In the genomic region with DNA sequence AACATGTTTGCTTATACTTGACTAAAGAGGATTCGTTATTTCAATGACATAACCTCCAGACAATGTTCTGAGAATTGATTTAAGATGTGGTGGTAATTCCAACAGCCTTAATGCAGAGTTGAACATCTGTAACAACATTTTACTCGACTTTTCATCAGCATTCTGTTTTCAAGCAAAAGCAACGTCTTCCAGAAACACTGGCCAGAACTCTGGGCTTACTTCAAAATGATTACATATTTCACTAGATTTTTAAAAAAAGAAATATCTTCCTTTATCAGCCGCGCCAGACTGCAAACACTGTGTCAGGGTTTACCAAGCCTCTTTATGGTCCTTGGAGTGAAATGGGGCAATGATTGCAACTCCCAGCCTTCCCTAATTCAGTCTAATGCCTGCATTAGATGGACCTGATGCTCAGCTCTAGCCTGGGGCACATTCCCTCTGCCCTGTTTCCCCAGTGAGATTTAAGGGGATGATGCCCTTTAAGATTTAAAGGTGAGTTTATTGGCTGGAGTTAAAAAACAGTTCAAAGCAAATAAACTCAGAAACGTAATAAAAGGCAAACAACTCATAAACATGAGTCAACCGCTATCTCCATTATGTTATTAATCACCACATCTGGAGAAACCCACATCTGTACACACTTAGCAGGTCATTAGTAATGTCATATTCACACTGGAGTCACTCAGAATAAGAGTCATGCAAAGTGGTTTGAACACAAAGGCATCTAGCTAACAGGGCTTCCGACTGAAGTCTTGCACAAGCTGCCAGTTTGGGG, we compare ENCODE assay signal across 20 cellular contexts.
DNase-seq lines count a peak whose midpoint lies in the region; ATAC-seq, FAIRE-seq and TF ChIP-seq lines count a peak whose summit lies in the region.
"Had no signal": no experiment of that assay in that cellular context is flagged by ENCODE, and none has a peak within 500 bp of the region (broad histone marks: within the 10 kb centered on the region; RNA-seq: fewer than 3 reads in every experiment).

No MANE protein-coding gene starts in this region.

- ATAC-seq in left lung (peak; percentile 45), HG03139 (IDR thresholded peaks at IDR 0.05; ENCODE audit: unreplicated experiment) (no peak), natural killer cell (no peak)
- ATAC-seq: activated CD4-positive, alpha-beta T cell treated with anti-CD3 and anti-CD28 coated beads for 36 hours; activated naive CD4-positive, alpha-beta T cell treated with anti-CD3 and anti-CD28 coated beads, Interleukin-2, amount 50 U/mL, for 72 hours had no signal

- DNase-seq in A172 (ENCODE audit: low spot score) (peak; percentile 10), astrocyte (ENCODE audit: low read depth) (peak; percentile 23), left lung (no peak), GM19239 (ENCODE audit: insufficient read length, low spot score) (no peak), natural killer cell (no peak), Peyer's patch (no peak)
- DNase-seq: activated CD4-positive, alpha-beta T cell treated with anti-CD3 and anti-CD28 coated beads for 36 hours; endodermal cell; midbrain; MV-4-11; NCI-H2029 treated with DMSO at 0.1 percent for 48 hours; NCI-H526; ovary; stimulated activated CD4-positive, alpha-beta T cell treated with anti-CD3 and anti-CD28 coated beads, Interleukin-12 subunit alpha, Interleukin-12 subunit beta, amount 100 ng/mL, for 4 hours had no signal

- no peak overlapping the region for H3K9ac ChIP-seq in astrocyte (ENCODE audit: low read length)

- H3K4me1 Mint-ChIP-seq in astrocyte (ENCODE audit: low read depth, unreplicated experiment) (no peaks in the 10 kb centered on the region), natural killer cell (no peaks in the 10 kb centered on the region)
- H3K4me1 Mint-ChIP-seq: activated CD4-positive, alpha-beta T cell treated with anti-CD3 and anti-CD28 coated beads for 36 hours had no signal

- H2AFZ ChIP-seq in astrocyte (ENCODE audit: low read depth, low read length) = no peak overlapping the region

- POLR2A ChIA-PET in HEK293 (lab: Yijun Ruan, JAX) = no interaction called here

- H3K27ac Mint-ChIP-seq in astrocyte (ENCODE audit: unreplicated experiment) = no peak overlapping the region
- no peak overlapping the region for H3K27ac Mint-ChIP-seq in natural killer cell
- H3K27ac Mint-ChIP-seq: activated CD4-positive, alpha-beta T cell treated with anti-CD3 and anti-CD28 coated beads for 36 hours; activated naive CD4-positive, alpha-beta T cell treated with anti-CD3 and anti-CD28 coated beads, Interleukin-2, amount 50 U/mL, for 72 hours; endodermal cell; T-helper 2 cell treated with Interferon-gamma antibody and Interleukin-4, amounts not matched to agents 5 μg/mL and 100 μg/mL, for 36 hours had no signal

- H3K9me3 ChIP-seq in HEK293 (ENCODE audit: control insufficient read depth, insufficient read depth, low read depth, low read length) (no peaks in the 10 kb centered on the region), astrocyte (ENCODE audit: insufficient read depth, low read depth, low read length) (no peaks in the 10 kb centered on the region), left lung (no peaks in the 10 kb centered on the region), Peyer's patch (no peaks in the 10 kb centered on the region)
- H3K9me3 ChIP-seq: ovary had no signal

- H3K27me3 Mint-ChIP-seq in astrocyte (ENCODE audit: low read depth, unreplicated experiment) = no peaks in the 10 kb centered on the region
- H3K27me3 Mint-ChIP-seq in natural killer cell (ENCODE audit: low read depth in 2 of 2) = peaks cover 3 to 9% of the 10 kb centered on the region in 2 donors

- CTCF ChIA-PET in HEK293 (lab: Yijun Ruan, JAX) = interaction anchor here (0.7 to 1.3 kb wide), 2 partner anchors 10 to 12 kb away, joined by 3 to 4 read pairs; no protein-coding TSS in a partner anchor

- FAIRE-seq in astrocyte (lab: Jason Lieb, UNC) = no peak
- FAIRE-seq in GM19239 (lab: Jason Lieb, UNC) = no peak
- FAIRE-seq: A204.1, islet of Langerhans had no signal

- H3K4me3 Mint-ChIP-seq in astrocyte (ENCODE audit: unreplicated experiment) = no peak overlapping the region
- H3K4me3 Mint-ChIP-seq in natural killer cell = no peak overlapping the region
- H3K4me3 Mint-ChIP-seq: activated CD4-positive, alpha-beta T cell treated with anti-CD3 and anti-CD28 coated beads for 36 hours; endodermal cell; T-helper 2 cell treated with Interferon-gamma antibody and Interleukin-4, amounts not matched to agents 5 μg/mL and 100 μg/mL, for 36 hours had no signal

- H3K9me3 Mint-ChIP-seq in astrocyte (ENCODE audit: unreplicated experiment) (no peaks in the 10 kb centered on the region), natural killer cell (no peaks in the 10 kb centered on the region)
- H3K9me3 Mint-ChIP-seq: activated naive CD4-positive, alpha-beta T cell treated with anti-CD3 and anti-CD28 coated beads, Interleukin-2, amount 50 U/mL, for 72 hours; endodermal cell; T-helper 2 cell treated with Interferon-gamma antibody and Interleukin-4, amounts not matched to agents 5 μg/mL and 100 μg/mL, for 36 hours had no signal

- no peaks in the 10 kb centered on the region for H4K20me1 ChIP-seq in astrocyte (ENCODE audit: insufficient read depth, low read length)

- intact Hi-C loops in left lung (cut with DNase I) = no loop called here
- intact Hi-C loops in natural killer cell (cut with micrococcal nuclease) = no loop called here

- H3K36me3 Mint-ChIP-seq in astrocyte (ENCODE audit: low read depth, unreplicated experiment) = peaks cover 5% of the 10 kb centered on the region
- no peaks in the 10 kb centered on the region for H3K36me3 Mint-ChIP-seq in natural killer cell
- H3K36me3 Mint-ChIP-seq: activated naive CD4-positive, alpha-beta T cell treated with anti-CD3 and anti-CD28 coated beads, Interleukin-2, amount 50 U/mL, for 72 hours had no signal

- H3K4me3 ChIP-seq in HEK293 (ENCODE audit: low read depth, low read length) (no peak overlapping the region), astrocyte (ENCODE audit: insufficient read depth, low read depth, low read length) (no peak overlapping the region), left lung (no peak overlapping the region), Peyer's patch (no peak overlapping the region)
- H3K4me3 ChIP-seq: ovary had no signal

- peaks cover 16% of the 10 kb centered on the region for H3K4me1 ChIP-seq in HEK293 (ENCODE audit: control insufficient read depth, insufficient read depth, low read length)
- H3K4me1 ChIP-seq in astrocyte (ENCODE audit: insufficient read depth, low read length) = no peaks in the 10 kb centered on the region
- no peaks in the 10 kb centered on the region for H3K4me1 ChIP-seq in left lung
- no peaks in the 10 kb centered on the region for H3K4me1 ChIP-seq in Peyer's patch

- no peaks in the 10 kb centered on the region for H3K79me2 ChIP-seq in astrocyte (ENCODE audit: insufficient read depth, low read length)

- TF ChIP-seq CTCF in HEK293 (tag by site-specific recombination; IDR thresholded peaks at IDR 0.05) = no peak
- no peak for TF ChIP-seq CTCF in astrocyte (IDR thresholded peaks at IDR 0.05; ENCODE audit: insufficient read depth, low read depth, low read length)
- TF ChIP-seq CTCF in left lung (IDR thresholded peaks at IDR 0.05) = no peak
- no peak for TF ChIP-seq CTCF in natural killer cell (IDR thresholded peaks at IDR 0.05)
- no peak for TF ChIP-seq CTCF in Peyer's patch (IDR thresholded peaks at IDR 0.05)

- H3K27me3 ChIP-seq in astrocyte (ENCODE audit: insufficient read depth, low read length) = no peaks in the 10 kb centered on the region
- peaks cover 0 to 9% of the 10 kb centered on the region in 2 donors for H3K27me3 ChIP-seq in left lung
- H3K27me3 ChIP-seq in Peyer's patch = no peaks in the 10 kb centered on the region
- H3K27me3 ChIP-seq: ovary had no signal

- H3K4me2 ChIP-seq in astrocyte (ENCODE audit: low read length) = no peak overlapping the region

- no peak overlapping the region for H3K27ac ChIP-seq in HEK293 (ENCODE audit: extremely low read depth, low read depth, low read length)
- no peak overlapping the region for H3K27ac ChIP-seq in astrocyte (ENCODE audit: low read depth, low read length)
- no peak overlapping the region for H3K27ac ChIP-seq in left lung
- no peak overlapping the region for H3K27ac ChIP-seq in Peyer's patch
- H3K27ac ChIP-seq: ovary had no signal

- TF ChIP-seq POLR2A in Peyer's patch (IDR thresholded peaks at IDR 0.05) = no peak

- H3K36me3 ChIP-seq in HEK293 (ENCODE audit: control insufficient read depth in 2 of 2, insufficient read depth in 1 of 2, low read length in 2 of 2) = no peaks in the 10 kb centered on the region
- no peaks in the 10 kb centered on the region for H3K36me3 ChIP-seq in astrocyte (ENCODE audit: insufficient read depth, low read length)
- H3K36me3 ChIP-seq in left lung = no peaks in the 10 kb centered on the region
- no peaks in the 10 kb centered on the region for H3K36me3 ChIP-seq in Peyer's patch
- H3K36me3 ChIP-seq: ovary had no signal

TF ChIP-seq in HEK293, 187 proteins besides CTCF, POLR2A, EP300 and RAD21 (continues in another document):
- TF ChIP-seq, protein P1, sequence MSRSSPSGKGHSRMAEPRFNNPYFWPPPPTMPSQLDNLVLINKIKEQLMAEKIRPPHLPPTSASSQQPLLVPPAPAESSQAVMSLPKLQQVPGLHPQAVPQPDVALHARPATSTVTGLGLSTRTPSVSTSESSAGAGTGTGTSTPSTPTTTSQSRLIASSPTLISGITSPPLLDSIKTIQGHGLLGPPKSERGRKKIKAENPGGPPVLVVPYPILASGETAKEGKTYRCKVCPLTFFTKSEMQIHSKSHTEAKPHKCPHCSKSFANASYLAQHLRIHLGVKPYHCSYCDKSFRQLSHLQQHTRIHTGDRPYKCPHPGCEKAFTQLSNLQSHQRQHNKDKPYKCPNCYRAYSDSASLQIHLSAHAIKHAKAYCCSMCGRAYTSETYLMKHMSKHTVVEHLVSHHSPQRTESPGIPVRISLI (tag by site-specific recombination; IDR thresholded peaks at IDR 0.05) = no peak
- TF ChIP-seq, protein P2, sequence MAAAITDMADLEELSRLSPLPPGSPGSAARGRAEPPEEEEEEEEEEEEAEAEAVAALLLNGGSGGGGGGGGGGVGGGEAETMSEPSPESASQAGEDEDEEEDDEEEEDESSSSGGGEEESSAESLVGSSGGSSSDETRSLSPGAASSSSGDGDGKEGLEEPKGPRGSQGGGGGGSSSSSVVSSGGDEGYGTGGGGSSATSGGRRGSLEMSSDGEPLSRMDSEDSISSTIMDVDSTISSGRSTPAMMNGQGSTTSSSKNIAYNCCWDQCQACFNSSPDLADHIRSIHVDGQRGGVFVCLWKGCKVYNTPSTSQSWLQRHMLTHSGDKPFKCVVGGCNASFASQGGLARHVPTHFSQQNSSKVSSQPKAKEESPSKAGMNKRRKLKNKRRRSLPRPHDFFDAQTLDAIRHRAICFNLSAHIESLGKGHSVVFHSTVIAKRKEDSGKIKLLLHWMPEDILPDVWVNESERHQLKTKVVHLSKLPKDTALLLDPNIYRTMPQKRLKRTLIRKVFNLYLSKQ (tag by site-specific recombination; IDR thresholded peaks at IDR 0.05; ENCODE audit: borderline replicate concordance) = no peak
- peak; percentile 97 for TF ChIP-seq ZSCAN16 (tag by site-specific recombination; IDR thresholded peaks at IDR 0.05)
- no peak for TF ChIP-seq ZNF701 (tag by site-specific recombination; IDR thresholded peaks at IDR 0.05)
- no peak for TF ChIP-seq ZNF302 (tag by site-specific recombination; IDR thresholded peaks at IDR 0.05; ENCODE audit: low read depth)
- no peak for TF ChIP-seq REPIN1 (tag by site-specific recombination; IDR thresholded peaks at IDR 0.05; ENCODE audit: low read depth)

Comparison
In these comparisons a context has a peak if more than half of its experiments do, and no peak if none do; other contexts are left out.
1. DNase-seq: peak in A172 (single experiment) and astrocyte (single experiment); none in left lung (0 of 2), GM19239 (single experiment), natural killer cell (single experiment) and Peyer's patch (0 of 3).